ENCODE assay signal across 2 cellular contexts in genomic region chr1:12593621-12594066, GRCh38.
TF ChIP-seq lines count a peak whose summit lies in the region.

No MANE protein-coding gene starts in this region.

TF ChIP-seq in IMR-90, 13 proteins besides CTCF, POLR2A, EP300 and RAD21:
- TF ChIP-seq RFX5 (IDR thresholded peaks at IDR 0.05; ENCODE audit: low read depth, low read length) (no peak), CEBPB (IDR thresholded peaks at IDR 0.05; ENCODE audit: low read depth, low read length) (peak; percentile 90), NFE2L2 (IDR thresholded peaks at IDR 0.05; ENCODE audit: low read depth, low read length) (no peak)

TF ChIP-seq in HepG2, 621 proteins besides CTCF, POLR2A, EP300 and RAD21:
- TF ChIP-seq RARA (CRISPR knock-in tag; IDR thresholded peaks at IDR 0.05): peak; percentile 36; the same call in 1 of the 2 replicates
- 0 out of 2 replicates have a peak, but pooled peaks have one; percentile 7 for TF ChIP-seq TBX2 (CRISPR knock-in tag; IDR thresholded peaks at IDR 0.05; ENCODE audit: borderline replicate concordance)
- TF ChIP-seq CEBPB (IDR thresholded peaks at IDR 0.05; ENCODE audit: borderline replicate concordance, low read depth, low read length): peak; percentile 74
- 0 out of 2 replicates have a peak, but pooled peaks have one; percentile 50 for TF ChIP-seq ZSCAN22 (CRISPR knock-in tag; IDR thresholded peaks at IDR 0.05)
- TF ChIP-seq TBP (CRISPR knock-in tag; IDR thresholded peaks at IDR 0.05): no peak
- TF ChIP-seq, protein P1, sequence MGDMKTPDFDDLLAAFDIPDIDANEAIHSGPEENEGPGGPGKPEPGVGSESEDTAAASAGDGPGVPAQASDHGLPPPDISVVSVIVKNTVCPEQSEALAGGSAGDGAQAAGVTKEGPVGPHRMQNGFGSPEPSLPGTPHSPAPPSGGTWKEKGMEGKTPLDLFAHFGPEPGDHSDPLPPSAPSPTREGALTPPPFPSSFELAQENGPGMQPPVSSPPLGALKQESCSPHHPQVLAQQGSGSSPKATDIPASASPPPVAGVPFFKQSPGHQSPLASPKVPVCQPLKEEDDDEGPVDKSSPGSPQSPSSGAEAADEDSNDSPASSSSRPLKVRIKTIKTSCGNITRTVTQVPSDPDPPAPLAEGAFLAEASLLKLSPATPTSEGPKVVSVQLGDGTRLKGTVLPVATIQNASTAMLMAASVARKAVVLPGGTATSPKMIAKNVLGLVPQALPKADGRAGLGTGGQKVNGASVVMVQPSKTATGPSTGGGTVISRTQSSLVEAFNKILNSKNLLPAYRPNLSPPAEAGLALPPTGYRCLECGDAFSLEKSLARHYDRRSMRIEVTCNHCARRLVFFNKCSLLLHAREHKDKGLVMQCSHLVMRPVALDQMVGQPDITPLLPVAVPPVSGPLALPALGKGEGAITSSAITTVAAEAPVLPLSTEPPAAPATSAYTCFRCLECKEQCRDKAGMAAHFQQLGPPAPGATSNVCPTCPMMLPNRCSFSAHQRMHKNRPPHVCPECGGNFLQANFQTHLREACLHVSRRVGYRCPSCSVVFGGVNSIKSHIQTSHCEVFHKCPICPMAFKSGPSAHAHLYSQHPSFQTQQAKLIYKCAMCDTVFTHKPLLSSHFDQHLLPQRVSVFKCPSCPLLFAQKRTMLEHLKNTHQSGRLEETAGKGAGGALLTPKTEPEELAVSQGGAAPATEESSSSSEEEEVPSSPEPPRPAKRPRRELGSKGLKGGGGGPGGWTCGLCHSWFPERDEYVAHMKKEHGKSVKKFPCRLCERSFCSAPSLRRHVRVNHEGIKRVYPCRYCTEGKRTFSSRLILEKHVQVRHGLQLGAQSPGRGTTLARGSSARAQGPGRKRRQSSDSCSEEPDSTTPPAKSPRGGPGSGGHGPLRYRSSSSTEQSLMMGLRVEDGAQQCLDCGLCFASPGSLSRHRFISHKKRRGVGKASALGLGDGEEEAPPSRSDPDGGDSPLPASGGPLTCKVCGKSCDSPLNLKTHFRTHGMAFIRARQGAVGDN (CRISPR knock-in tag; IDR thresholded peaks at IDR 0.05): peak; percentile 34; the same call in 1 of the 2 replicates
- no peak for TF ChIP-seq CC2D1A (CRISPR knock-in tag; IDR thresholded peaks at IDR 0.05)
- no peak for TF ChIP-seq ZNF570 (CRISPR knock-in tag; IDR thresholded peaks at IDR 0.05; ENCODE audit: borderline replicate concordance)
- no peak for TF ChIP-seq CREB1 (IDR thresholded peaks at IDR 0.05)
- no peak for TF ChIP-seq CREB1 (CRISPR knock-in tag; IDR thresholded peaks at IDR 0.05)
- no peak for TF ChIP-seq TEAD3 (CRISPR knock-in tag; optimal IDR thresholded peaks at IDR 0.05; ENCODE audit: borderline replicate concordance)
- TF ChIP-seq RBM22 (optimal IDR thresholded peaks at IDR 0.05; ENCODE audit: low read length): peak; percentile 26
- TF ChIP-seq TOPORS (CRISPR knock-in tag; IDR thresholded peaks at IDR 0.05): no peak
- TF ChIP-seq, protein P2, sequence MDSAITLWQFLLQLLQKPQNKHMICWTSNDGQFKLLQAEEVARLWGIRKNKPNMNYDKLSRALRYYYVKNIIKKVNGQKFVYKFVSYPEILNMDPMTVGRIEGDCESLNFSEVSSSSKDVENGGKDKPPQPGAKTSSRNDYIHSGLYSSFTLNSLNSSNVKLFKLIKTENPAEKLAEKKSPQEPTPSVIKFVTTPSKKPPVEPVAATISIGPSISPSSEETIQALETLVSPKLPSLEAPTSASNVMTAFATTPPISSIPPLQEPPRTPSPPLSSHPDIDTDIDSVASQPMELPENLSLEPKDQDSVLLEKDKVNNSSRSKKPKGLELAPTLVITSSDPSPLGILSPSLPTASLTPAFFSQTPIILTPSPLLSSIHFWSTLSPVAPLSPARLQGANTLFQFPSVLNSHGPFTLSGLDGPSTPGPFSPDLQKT (CRISPR knock-in tag; IDR thresholded peaks at IDR 0.05; ENCODE audit: borderline replicate concordance): no peak
- no peak for TF ChIP-seq MTA1 (CRISPR knock-in tag; IDR thresholded peaks at IDR 0.05; ENCODE audit: borderline replicate concordance)
- no peak for TF ChIP-seq TCF7L2 (IDR thresholded peaks at IDR 0.05; ENCODE audit: low read depth, low read length)
- 0 out of 2 replicates have a peak, but pooled peaks have one; percentile 25 for TF ChIP-seq ZNF839 (CRISPR knock-in tag; IDR thresholded peaks at IDR 0.05; ENCODE audit: borderline replicate concordance)
- TF ChIP-seq THYN1 (CRISPR knock-in tag; IDR thresholded peaks at IDR 0.05; ENCODE audit: borderline replicate concordance, low read depth): no peak
- peak; percentile 70 for TF ChIP-seq CEBPG (CRISPR knock-in tag; IDR thresholded peaks at IDR 0.05)
- no peak for TF ChIP-seq NR2F6 (IDR thresholded peaks at IDR 0.05)
- TF ChIP-seq NR2F6 (CRISPR knock-in tag; IDR thresholded peaks at IDR 0.05): no peak
- TF ChIP-seq ZBTB39 (CRISPR knock-in tag; IDR thresholded peaks at IDR 0.05): no peak
